Comparison of ENCODE assay signal across 27 cellular contexts in genomic region chr16:11020388-11020787, GRCh38.
"Had no signal": no experiment of that assay in that cellular context is flagged by ENCODE, and none has a peak within 500 bp of the region (broad histone marks: within the 10 kb centered on the region; RNA-seq: fewer than 3 reads in every experiment).

No MANE protein-coding gene starts in this region.

- ATAC-seq: activated naive CD4-positive, alpha-beta T cell treated with anti-CD3 and anti-CD28 coated beads, Interleukin-2, amount 50 U/mL, for 72 hours; gastrocnemius medialis; pancreas; stimulated activated memory B cell treated with anti-CD40 and anti-IgM and Interleukin-4, amounts not matched to agents 10 μg/mL and 1 μg/mL and 100 μg/mL, for 72 hours had no signal

- H3K9me3 ChIP-seq: adrenal gland, ascending aorta, gastrocnemius medialis, left ventricle myocardium inferior, pancreas, prostate gland, sigmoid colon, stomach had no signal

- H3K27ac Mint-ChIP-seq: activated B cell treated with CpG ODN at 0.5 μM for 24 hours; activated naive CD4-positive, alpha-beta T cell treated with anti-CD3 and anti-CD28 coated beads, Interleukin-2, amount 50 U/mL, for 72 hours; stimulated activated memory B cell treated with anti-CD40 and anti-IgM and Interleukin-4, amounts not matched to agents 10 μg/mL and 1 μg/mL and 100 μg/mL, for 72 hours; T-helper 2 cell treated with Interferon-gamma antibody and Interleukin-4, amounts not matched to agents 5 μg/mL and 100 μg/mL, for 36 hours had no signal

- H3K36me3 ChIP-seq: adrenal gland, brain microvascular endothelial cell, prostate gland had no signal

- H3K4me3 ChIP-seq: adrenal gland, ascending aorta, esophagus muscularis mucosa, gastrocnemius medialis, left ventricle myocardium inferior, pancreas, prostate gland, sigmoid colon, stomach, tibial nerve had no signal

- H3K27me3 Mint-ChIP-seq: activated B cell treated with CpG ODN at 0.5 μM for 24 hours; stimulated activated memory B cell treated with anti-CD40 and anti-IgM and Interleukin-4, amounts not matched to agents 10 μg/mL and 1 μg/mL and 100 μg/mL, for 72 hours had no signal

- H3K9me3 Mint-ChIP-seq: activated naive CD4-positive, alpha-beta T cell treated with anti-CD3 and anti-CD28 coated beads, Interleukin-2, amount 50 U/mL, for 72 hours had no signal

- H3K4me3 Mint-ChIP-seq: activated B cell treated with CpG ODN at 0.5 μM for 24 hours; stimulated activated memory B cell treated with anti-CD40 and anti-IgM and Interleukin-4, amounts not matched to agents 10 μg/mL and 1 μg/mL and 100 μg/mL, for 72 hours; T-helper 2 cell treated with Interferon-gamma antibody and Interleukin-4, amounts not matched to agents 5 μg/mL and 100 μg/mL, for 36 hours had no signal

- DNase-seq: activated B cell treated with CpG ODN at 0.5 μM for 24 hours; activated CD4-positive, alpha-beta T cell treated with anti-CD3 and anti-CD28 coated beads, Interleukin-2, amount 50 U/mL, for 1 hour; activated CD8-positive, alpha-beta memory T cell treated with anti-CD3 and anti-CD28 coated beads for 24 hours; activated gamma-delta T cell treated with Interleukin-2 at 50 U/mL for 16 hours; adrenal gland; brain microvascular endothelial cell; caudate nucleus; gastrocnemius medialis; glutamatergic neuron; left ventricle myocardium inferior; nucleus accumbens; retina; sigmoid colon; small intestine; stimulated activated CD4-positive, alpha-beta T cell treated with anti-CD3 and anti-CD28 coated beads, Interleukin-1b, Interleukin-23, amount 100 ng/mL, for 48 hours; stimulated activated CD4-positive, alpha-beta T cell treated with anti-CD3 and anti-CD28 coated beads, Interleukin-4, amount 100 ng/mL, for 4 hours; stimulated activated CD8-positive, alpha-beta memory T cell treated with anti-CD3 and anti-CD28 coated beads, Interleukin-4, amount 100 ng/mL, for 48 hours; stomach; T-helper 1 cell had no signal

- H3K4me1 Mint-ChIP-seq: activated B cell treated with CpG ODN at 0.5 μM for 24 hours had no signal

- H3K27me3 ChIP-seq: adrenal gland, ascending aorta, brain microvascular endothelial cell, esophagus muscularis mucosa, gastrocnemius medialis, pancreas, sigmoid colon, stomach, tibial nerve had no signal

- H3K4me1 ChIP-seq: ascending aorta, pancreas, prostate gland had no signal

- H3K27ac ChIP-seq: adrenal gland, ascending aorta, brain microvascular endothelial cell, left ventricle myocardium inferior, pancreas, prostate gland, sigmoid colon, stomach had no signal
